Comparison of ENCODE assay signal across 11 cellular contexts in the genomic region with DNA sequence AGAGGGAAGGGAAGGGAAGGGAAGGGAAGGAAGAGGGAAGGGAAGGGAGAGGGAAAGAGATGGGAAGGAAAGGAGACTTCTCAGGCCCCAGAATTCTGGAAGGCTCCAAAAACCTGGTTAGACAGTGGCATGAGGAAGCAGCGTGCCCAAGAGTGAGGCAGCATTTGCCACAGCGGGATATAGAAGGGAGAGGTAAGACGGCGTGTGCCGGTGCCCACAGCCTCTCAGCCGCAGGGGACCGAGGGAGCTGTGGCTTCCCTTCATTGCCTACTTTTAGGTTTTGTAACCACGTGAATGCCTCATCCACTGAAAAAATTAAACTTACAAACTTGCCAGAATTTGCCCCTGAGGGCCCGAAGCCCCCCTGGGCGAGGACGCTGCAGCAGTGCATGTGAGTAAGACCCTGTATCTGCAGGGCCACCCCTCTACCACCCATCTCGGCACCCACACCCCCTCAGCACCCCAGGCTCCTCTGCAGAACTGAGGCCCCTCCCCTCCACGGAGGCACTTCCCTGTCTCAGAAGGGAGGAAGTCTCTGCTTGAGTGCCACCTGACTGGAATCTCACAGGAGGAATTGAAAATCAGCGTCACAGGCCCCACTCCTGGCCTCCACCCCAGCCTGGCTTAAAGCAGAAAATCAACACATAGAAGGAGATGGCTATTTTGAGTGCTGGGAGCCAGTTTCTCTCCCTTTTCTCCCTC. TPM values are rescaled to one million over a fixed set of nuclear protein-coding genes. Genes with fewer than 3 reads are reported as not detected.
DNase-seq lines count a peak whose midpoint lies in the region; ATAC-seq and TF ChIP-seq lines count a peak whose summit lies in the region.
"Had no signal": no experiment of that assay in that cellular context is flagged by ENCODE, and none has a peak within 500 bp of the region (broad histone marks: within the 10 kb centered on the region; RNA-seq: fewer than 3 reads in every experiment).

No MANE protein-coding gene starts in this region.

- H3K27ac Mint-ChIP-seq in memory B cell (no peak overlapping the region), Calu3 (ENCODE audit: unreplicated experiment) (no peak overlapping the region)
- H3K27ac Mint-ChIP-seq: activated T-helper 2 cell treated with anti-CD3 and anti-CD28 coated beads, Interferon-gamma antibody, Interleukin-2, Interleukin-4, amounts not matched to agents 10 μg/mL and 5 μg/mL and 100 μg/mL, durations not matched to agents 14 hours and 24 hours and 36 hours had no signal

- H3K27me3 ChIP-seq in thoracic aorta (replicated peaks; ENCODE audit: insufficient read depth) = no peaks in the 10 kb centered on the region

- peaks cover 9% of the 10 kb centered on the region for H3K27me3 Mint-ChIP-seq in memory B cell
- H3K27me3 Mint-ChIP-seq in Calu3 (ENCODE audit: unreplicated experiment) = no peaks in the 10 kb centered on the region

- ATAC-seq in memory B cell (ENCODE audit: low read depth) (peak; percentile 58), thoracic aorta (ENCODE audit: insufficient number of reproducible peaks, low FRiP score, low read depth) (peak; percentile 39), GM21576 (IDR thresholded peaks at IDR 0.05; ENCODE audit: unreplicated experiment) (no peak)

- H3K4me3 ChIP-seq in NB4 (ENCODE audit: low read depth, low read length) (no peak overlapping the region), coronary artery (peak overlapping the region; percentile 36), thoracic aorta (peak overlapping the region; percentile 47)

- TF ChIP-seq POLR2A in NB4 (IDR thresholded peaks at IDR 0.05; ENCODE audit: extremely low read depth, insufficient read length) = no peak

- no peaks in the 10 kb centered on the region for H3K36me3 ChIP-seq in thoracic aorta

- H3K4me3 Mint-ChIP-seq in memory B cell (no peak overlapping the region), Calu3 (ENCODE audit: low read depth, unreplicated experiment) (no peak overlapping the region)

- intact Hi-C loops in Calu3 (cut with micrococcal nuclease; ENCODE audit: unreplicated experiment) = no loop called here

- peaks cover 8% of the 10 kb centered on the region for H3K4me1 Mint-ChIP-seq in memory B cell
- peaks cover 22% of the 10 kb centered on the region for H3K4me1 Mint-ChIP-seq in Calu3 (ENCODE audit: low read depth, unreplicated experiment)

- no peaks in the 10 kb centered on the region for H3K9me3 Mint-ChIP-seq in memory B cell
- no peaks in the 10 kb centered on the region for H3K9me3 Mint-ChIP-seq in Calu3 (ENCODE audit: low read depth, unreplicated experiment)
- H3K9me3 Mint-ChIP-seq: activated T-helper 2 cell treated with anti-CD3 and anti-CD28 coated beads, Interferon-gamma antibody, Interleukin-2, Interleukin-4, amounts not matched to agents 10 μg/mL and 5 μg/mL and 100 μg/mL, durations not matched to agents 14 hours and 24 hours and 36 hours had no signal

- H3K36me3 Mint-ChIP-seq in memory B cell (no peaks in the 10 kb centered on the region), Calu3 (ENCODE audit: insufficient read depth, unreplicated experiment) (no peaks in the 10 kb centered on the region)

- peak; percentile 50 for DNase-seq in NB4 (ENCODE audit: low read depth)
- DNase-seq in coronary artery (ENCODE audit: low spot score) = peak; percentile 54
- no peak for DNase-seq in memory B cell (ENCODE audit: low spot score in 2 of 2)
- DNase-seq in thoracic aorta (ENCODE audit: low spot score) = no peak
- DNase-seq in NCI-H2196 (lab: John Stamatoyannopoulos, UW; ENCODE audit: unreplicated experiment) = no peak
- DNase-seq in Calu3 = no peak
- DNase-seq: EL; stimulated activated CD4-positive, alpha-beta T cell treated with anti-CD3 and anti-CD28 coated beads, Interleukin-4, amount 100 ng/mL, for 4 hours had no signal

- H3K9me3 ChIP-seq in thoracic aorta = no peaks in the 10 kb centered on the region

- peaks cover 25 to 34% of the 10 kb centered on the region in 2 donors for H3K4me1 ChIP-seq in thoracic aorta (ENCODE audit: control insufficient read depth in 1 of 2, low read depth in 2 of 2)

- TF ChIP-seq CTCF in NB4 (IDR thresholded peaks at IDR 0.05; ENCODE audit: low read depth, low read length) = no peak
- TF ChIP-seq CTCF in coronary artery (IDR thresholded peaks at IDR 0.05) = no peak
- TF ChIP-seq CTCF in thoracic aorta (IDR thresholded peaks at IDR 0.05) = no peak
- no peak for TF ChIP-seq CTCF in Calu3 (IDR thresholded peaks at IDR 0.05; ENCODE audit: unreplicated experiment)

- H3K27ac ChIP-seq in coronary artery (peak overlapping the region; percentile 68 to 86), thoracic aorta (peak overlapping the region; percentile 72 to 81)

- no TSS peak for BruUV-seq in Calu3 (replicated peaks; lab: Mats Ljungman, UMichigan)

- CTCF ChIA-PET in Calu3 (lab: Charles Lee) = no interaction called here

RNA-seq across cellular contexts. Expression of gene LINC01488, which starts 58.1 kb away (rescaled TPM):
- total RNA-seq in thoracic aorta (not detected), Calu3 (2022) (not detected in 2 replicates)
- total RNA-seq: activated T-helper 2 cell treated with anti-CD3 and anti-CD28 coated beads, Interferon-gamma antibody, Interleukin-2, Interleukin-4, amounts not matched to agents 10 μg/mL and 5 μg/mL and 100 μg/mL, durations not matched to agents 14 hours and 24 hours and 36 hours; T-helper 2 cell treated with Interferon-gamma antibody and Interleukin-4, amounts not matched to agents 100 ng/mL and 5 ng/mL, for 36 hours had no signal

Comparison
In these comparisons a context has a peak if more than half of its experiments do, and no peak if none do; other contexts are left out.
1. DNase-seq: peak in NB4 (single experiment) and coronary artery (single experiment); none in memory B cell (0 of 2), thoracic aorta (single experiment), NCI-H2196 (single experiment) and Calu3 (single experiment).